ENCODE assay signal across 1 cellular context in genomic region chr3:37443363-37444035, GRCh38.
TF ChIP-seq lines count a peak whose summit lies in the region.

No MANE protein-coding gene starts in this region.

TF ChIP-seq in HepG2, 621 proteins besides CTCF, POLR2A, EP300 and RAD21 (continued from another document):
- TF ChIP-seq TEF (CRISPR knock-in tag; IDR thresholded peaks at IDR 0.05) (no peak), DMTF1 (CRISPR knock-in tag; IDR thresholded peaks at IDR 0.05) (no peak)
